ENCODE assay signal across 22 cellular contexts in genomic region chr1:116429821-116430374, GRCh38. TPM values are rescaled to one million over a fixed set of nuclear protein-coding genes. Genes with fewer than 3 reads are reported as not detected.
DNase-seq lines count a peak whose midpoint lies in the region; ATAC-seq, FAIRE-seq and TF ChIP-seq lines count a peak whose summit lies in the region.
"Had no signal": no experiment of that assay in that cellular context is flagged by ENCODE, and none has a peak within 500 bp of the region (broad histone marks: within the 10 kb centered on the region; RNA-seq: fewer than 3 reads in every experiment).

No MANE protein-coding gene starts in this region.

- peaks cover 56% of the 10 kb centered on the region for H3K4me1 ChIP-seq in HepG2 (ENCODE audit: insufficient read depth, low read length)
- H3K4me1 ChIP-seq in right lobe of liver, result peaks cover 0 to 5% (median 0%) of the 10 kb centered on the region in 4 donors
- peaks cover 39% of the 10 kb centered on the region for H3K4me1 ChIP-seq in left ventricle myocardium inferior
- H3K4me1 ChIP-seq: HAP-1 had no signal

- H3K9me3 ChIP-seq in HepG2 (ENCODE audit: low read length), result no peaks in the 10 kb centered on the region
- H3K9me3 ChIP-seq in right lobe of liver, result no peaks in the 10 kb centered on the region
- peaks cover 3% of the 10 kb centered on the region for H3K9me3 ChIP-seq in left ventricle myocardium inferior (replicated peaks)
- H3K9me3 ChIP-seq: HAP-1, SK-N-SH had no signal

- H3K4me2 ChIP-seq in HepG2 (ENCODE audit: low read depth, low read length), result no peak overlapping the region
- H3K4me2 ChIP-seq: GM23338, SK-N-SH had no signal

- DNase-seq in HepG2 (ENCODE audit: low spot score) (no peak), right lobe of liver (no peak), erythroblast (lab: John Stamatoyannopoulos, UW) (peak; percentile 66 to 70), left ventricle myocardium inferior (no peak), substantia nigra (lab: John Stamatoyannopoulos, UW) (no peak)
- DNase-seq in stimulated activated naive CD8-positive, alpha-beta T cell treated with anti-CD3 and anti-CD28 coated beads, Interleukin-15, Interleukin-2, amounts not matched to agents 100 U/mL and 50 U/mL, for 24 hours, result no peak
- DNase-seq: CD4-positive, CD25-positive, alpha-beta regulatory T cell; DND-41; KG1; NCI-H1092 treated with DMSO at 0.1 percent for 48 hours; NCI-H146; NCI-H2029; NCI-H446; NCI-H526; PC-3; SIG-M5; SK-N-SH had no signal

- 67% methylated on average over 2 of the region's 2 CpGs for WGBS in HepG2 (ENCODE audit: low lambda C conversion rate)
- 100% methylated on average over 1 of the region's 2 CpGs for WGBS in right lobe of liver (ENCODE audit: insufficient coverage, low coverage, low lambda C conversion rate, missing lambda C conversion rate)

- H2AFZ ChIP-seq in HepG2 (ENCODE audit: low read length), result no peak overlapping the region

- CTCF ChIA-PET in HepG2 (lab: Yijun Ruan, JAX; ENCODE audit: low intra/inter-chr PET ratio, low total read pairs), result no interaction called here

- H3K4me3 ChIP-seq in HepG2 (replicated peaks in 1 of 3; ENCODE audit: insufficient read depth in 1 of 3, low read depth in 2 of 3, low read length in 3 of 3), result no peak overlapping the region
- no peak overlapping the region for H3K4me3 ChIP-seq in right lobe of liver
- H3K4me3 ChIP-seq in left ventricle myocardium inferior, result no peak overlapping the region
- H3K4me3 ChIP-seq: GM12878, GM23338, HAP-1 had no signal

- POLR2A ChIA-PET in HepG2 (lab: Yijun Ruan, JAX), result interaction anchor here (4.5 kb wide), 1 partner anchor 12 kb away, joined by 37 read pairs; no protein-coding TSS in a partner anchor

- FAIRE-seq in HepG2 (lab: Jason Lieb, UNC), result no peak
- FAIRE-seq: GM12878 had no signal

- no peak overlapping the region for H3K9ac ChIP-seq in HepG2 (ENCODE audit: insufficient read depth, low read depth, low read length)
- H3K9ac ChIP-seq: SK-N-SH had no signal

- BruUV-seq in HepG2 (replicated peaks; lab: Mats Ljungman, UMichigan), result no TSS peak

- in situ Hi-C loops in HepG2 (cut with HindIII; ENCODE audit: extremely low pct_ligation_motif_present, low pct_unique_long_range_greater_than_20kb), result no loop called here

- ATAC-seq in HepG2 (no peak), right lobe of liver (no peak), GM21723 (IDR thresholded peaks at IDR 0.05; ENCODE audit: unreplicated experiment) (no peak)
- ATAC-seq in stimulated activated naive CD8-positive, alpha-beta T cell treated with anti-CD3 and anti-CD28 coated beads, Interleukin-15, Interleukin-2, amounts not matched to agents 100 U/mL and 50 U/mL, for 24 hours, result no peak
- ATAC-seq: GM12878, GM23338, PC-3 had no signal

- H3K79me2 ChIP-seq in HepG2 (ENCODE audit: insufficient read depth, low read length), result no peaks in the 10 kb centered on the region

- no peak for TF ChIP-seq EP300 in HepG2 (IDR thresholded peaks at IDR 0.05; ENCODE audit: low read depth in 2 of 2, low read length in 2 of 2)
- TF ChIP-seq EP300 in HepG2 (CRISPR knock-in tag; IDR thresholded peaks at IDR 0.05; ENCODE audit: borderline replicate concordance), result no peak

- no peaks in the 10 kb centered on the region for H3K36me3 ChIP-seq in HepG2 (replicated peaks in 1 of 2; ENCODE audit: control insufficient read depth in 1 of 2, insufficient read depth in 2 of 2, low read length in 2 of 2)
- H3K36me3 ChIP-seq in right lobe of liver, result no peaks in the 10 kb centered on the region
- no peaks in the 10 kb centered on the region for H3K36me3 ChIP-seq in left ventricle myocardium inferior
- H3K36me3 ChIP-seq: HAP-1 had no signal

- no peaks in the 10 kb centered on the region for H4K20me1 ChIP-seq in HepG2 (ENCODE audit: insufficient read depth, low read length)

- H3K27ac ChIP-seq in HepG2 (ENCODE audit: extremely low read length, insufficient read depth, low read length), result no peak overlapping the region
- no peak overlapping the region for H3K27ac ChIP-seq in right lobe of liver
- H3K27ac ChIP-seq in left ventricle myocardium inferior (replicated peaks), result peak overlapping the region; percentile 68
- no peak overlapping the region for H3K27ac ChIP-seq in substantia nigra (ENCODE audit: low read depth, low read length, poor library complexity, severe bottlenecking)
- H3K27ac ChIP-seq: HL-60 had no signal

- no peak for TF ChIP-seq RAD21 in HepG2 (CRISPR knock-in tag; IDR thresholded peaks at IDR 0.05)

- TF ChIP-seq CTCF in HepG2 (CRISPR knock-in tag; IDR thresholded peaks at IDR 0.05) (no peak), right lobe of liver (IDR thresholded peaks at IDR 0.05) (no peak), left ventricle myocardium inferior (IDR thresholded peaks at IDR 0.05; ENCODE audit: borderline replicate concordance) (no peak)

- intact Hi-C loops in HepG2 (cut with micrococcal nuclease; ENCODE audit: unreplicated experiment) (no loop called here), right lobe of liver (cut with DNase I) (no loop called here), left ventricle myocardium inferior (cut with micrococcal nuclease) (no loop called here)

- TF ChIP-seq POLR2A in HepG2 (IDR thresholded peaks at IDR 0.05; ENCODE audit: insufficient read depth in 1 of 2, low read depth in 2 of 2, low read length in 2 of 2), result no peak
- TF ChIP-seq POLR2A in right lobe of liver (IDR thresholded peaks at IDR 0.05), result no peak
- TF ChIP-seq POLR2A in erythroblast (IDR thresholded peaks at IDR 0.05; ENCODE audit: low read length), result no peak

- H3K27me3 ChIP-seq in HepG2 (ENCODE audit: control insufficient read depth in 1 of 2, insufficient read depth in 2 of 2, low read length in 2 of 2) (no peaks in the 10 kb centered on the region), right lobe of liver (no peaks in the 10 kb centered on the region), left ventricle myocardium inferior (ENCODE audit: low read depth) (no peaks in the 10 kb centered on the region)

TF ChIP-seq in HepG2, 621 proteins besides CTCF, POLR2A, EP300 and RAD21 (continues in another document):
- TF ChIP-seq, protein P1, sequence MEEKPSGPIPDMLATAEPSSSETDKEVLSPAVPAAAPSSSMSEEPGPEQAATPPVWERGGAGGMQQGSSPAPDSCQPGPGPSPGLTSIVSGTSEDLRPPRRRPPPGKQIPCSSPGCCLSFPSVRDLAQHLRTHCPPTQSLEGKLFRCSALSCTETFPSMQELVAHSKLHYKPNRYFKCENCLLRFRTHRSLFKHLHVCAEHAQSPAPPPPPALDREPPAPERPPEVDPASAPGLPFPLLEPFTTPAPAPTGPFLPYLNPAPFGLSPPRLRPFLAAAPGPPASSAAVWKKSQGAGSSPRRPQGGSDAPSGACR (CRISPR knock-in tag; IDR thresholded peaks at IDR 0.05), result no peak
- TF ChIP-seq THAP11 (CRISPR knock-in tag; IDR thresholded peaks at IDR 0.05), result no peak
- TF ChIP-seq ZNF780A (CRISPR knock-in tag; IDR thresholded peaks at IDR 0.05), result no peak
- TF ChIP-seq SP140L (CRISPR knock-in tag; IDR thresholded peaks at IDR 0.05; ENCODE audit: borderline replicate concordance), result no peak
- TF ChIP-seq NCOA5 (CRISPR knock-in tag; IDR thresholded peaks at IDR 0.05), result no peak

RNA-seq across cellular contexts. Expression of gene ATP1A1, which starts 56.9 kb away (rescaled TPM):
- 210 and 280 TPM in 2 replicates for total RNA-seq in HepG2 (2016; rRNA removed; fragmentation: Illumina TruSeq; extraction: Trizol)
- total RNA-seq in HepG2 (2016; cell fraction: cytosol; rRNA removed; fragmentation: Illumina TruSeq; extraction: Trizol; ENCODE audit: low read depth), result 60.3 and 83.4 TPM in 2 replicates
- total RNA-seq in HepG2 (2016; cell fraction: insoluble cytoplasmic fraction; rRNA removed; fragmentation: Illumina TruSeq; extraction: Trizol), result 183 and 291 TPM in 2 replicates
- 133 and 176 TPM in 2 replicates for total RNA-seq in HepG2 (2016; cell fraction: membrane; rRNA removed; fragmentation: Illumina TruSeq; extraction: Trizol)
- 383 and 432 TPM in 2 replicates for total RNA-seq in HepG2 (2016; cell fraction: nucleus; rRNA removed; fragmentation: Illumina TruSeq; extraction: Trizol)
- polyA plus RNA-seq in HepG2 (2011; rRNA removed), result 627 and 705 TPM in 2 replicates
- 735 and 774 TPM in 2 replicates for polyA plus RNA-seq in HepG2 (2011; cell fraction: cytosol; rRNA removed)
- polyA plus RNA-seq in HepG2 (2011; cell fraction: nucleus; rRNA removed), result 313 and 327 TPM in 2 replicates
- polyA plus RNA-seq in HepG2 (2012), result 467 and 657 TPM in 2 replicates
- polyA plus RNA-seq in HepG2 (2016; cell fraction: cytosol; fragmentation: Illumina TruSeq; extraction: Trizol; ENCODE audit: low read depth), result 69.6 and 84.9 TPM in 2 replicates
- polyA plus RNA-seq in HepG2 (2016; cell fraction: insoluble cytoplasmic fraction; fragmentation: Illumina TruSeq; extraction: Trizol; ENCODE audit: low read depth), result 219 and 228 TPM in 2 replicates
- 106 and 149 TPM in 2 replicates for polyA plus RNA-seq in HepG2 (2016; cell fraction: membrane; fragmentation: Illumina TruSeq; extraction: Trizol; ENCODE audit: low read depth)
- 515 and 526 TPM in 2 replicates for polyA plus RNA-seq in HepG2 (2016; cell fraction: nucleus; fragmentation: Illumina TruSeq; extraction: Trizol; ENCODE audit: insufficient read depth, low read depth)
- 367 and 928 TPM in 2 replicates for polyA minus RNA-seq in HepG2 (2011; rRNA and poly(A)+ RNA removed; ENCODE audit: low replicate concordance)
- 438 and 487 TPM in 2 replicates for polyA minus RNA-seq in HepG2 (2011; cell fraction: cytosol; rRNA and poly(A)+ RNA removed)
- 356 and 442 TPM in 2 replicates for polyA minus RNA-seq in HepG2 (2011; cell fraction: nucleus; rRNA and poly(A)+ RNA removed)
- 100 to 1,000 TPM in 5 of 6 experiments, 10 to 100 TPM in 1; 83.6 to 153 (median 121) TPM for total RNA-seq in right lobe of liver
- total RNA-seq in left ventricle myocardium inferior, result 230 TPM

Comparison
In these comparisons a context has a peak if more than half of its experiments do, and no peak if none do; other contexts are left out.
1. DNase-seq: peak in erythroblast (2 of 2); none in HepG2 (single experiment), right lobe of liver (0 of 3), left ventricle myocardium inferior (single experiment), substantia nigra (0 of 49) and stimulated activated naive CD8-positive, alpha-beta T cell treated with anti-CD3 and anti-CD28 coated beads, Interleukin-15, Interleukin-2, amounts not matched to agents 100 U/mL and 50 U/mL, for 24 hours (single experiment).